8 cellular contexts compared by ENCODE assay signal in the genomic region with DNA sequence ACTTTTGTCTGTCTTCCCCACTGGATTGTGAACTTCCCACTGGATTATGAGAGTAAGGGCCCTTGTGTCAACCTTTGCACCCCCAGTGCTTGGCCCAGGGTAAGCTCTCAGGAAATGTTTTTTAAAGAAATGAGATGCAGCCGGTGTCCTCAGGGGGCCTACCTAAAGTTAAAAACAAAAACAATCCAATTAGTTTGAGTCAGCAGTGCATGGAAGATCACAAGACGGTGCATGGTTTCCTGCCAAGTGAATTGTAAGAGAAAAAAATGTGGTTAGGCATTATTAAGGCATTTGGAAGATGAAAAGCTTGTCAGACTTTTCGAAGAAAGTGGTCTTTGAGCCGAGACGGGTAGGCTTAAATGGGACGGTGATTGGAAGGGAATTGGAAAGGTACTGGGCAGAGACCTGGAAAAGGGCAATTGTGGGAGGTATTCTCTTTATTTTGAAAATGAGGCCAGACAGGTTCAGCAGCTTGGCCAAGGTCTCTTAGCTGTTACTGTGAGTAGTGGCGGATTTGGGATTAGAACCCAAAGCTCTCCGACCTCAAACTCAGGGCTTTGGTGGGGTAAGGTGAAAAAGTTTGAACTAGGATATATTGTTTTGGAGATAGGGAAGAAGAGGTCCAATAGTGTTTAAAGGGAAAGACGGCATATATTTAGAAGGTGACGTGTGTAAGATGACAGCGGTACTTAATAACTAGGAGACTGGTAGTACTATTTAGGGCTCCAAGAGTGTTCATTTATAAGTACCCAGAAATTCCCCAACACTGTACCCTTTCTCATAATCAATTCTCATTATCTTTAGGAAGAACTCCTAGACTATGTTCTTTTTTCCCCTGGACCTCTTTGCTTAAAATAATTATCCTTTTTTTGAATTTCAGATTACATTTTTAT. TPM values are rescaled to one million over a fixed set of nuclear protein-coding genes. Genes with fewer than 3 reads are reported as not detected.
DNase-seq lines count a peak whose midpoint lies in the region; ATAC-seq and TF ChIP-seq lines count a peak whose summit lies in the region.

No MANE protein-coding gene starts in this region.

- no peaks in the 10 kb centered on the region for H3K9me2 ChIP-seq in hepatocyte (replicated peaks; ENCODE audit: insufficient read depth)

- no peak overlapping the region for H4K91ac ChIP-seq in H9 (ENCODE audit: insufficient read length, low read depth, low read length)

- H2AK5ac ChIP-seq in H9 (ENCODE audit: insufficient read length, low read length), result no peak overlapping the region

- H3K4me2 ChIP-seq in H9 (ENCODE audit: insufficient read depth, insufficient read length, low read length), result peak overlapping the region; percentile 93
- peak overlapping the region; percentile 86 for H3K4me2 ChIP-seq in hepatocyte

- peak overlapping the region; percentile 94 to 95 for H3K4me3 Mint-ChIP-seq in H9

- H2BK12ac ChIP-seq in H9 (ENCODE audit: insufficient read length, low read depth, low read length), result no peak overlapping the region

- no peak overlapping the region for H4K8ac ChIP-seq in H9 (replicated peaks; ENCODE audit: insufficient read length, low read depth, low read length)

- peak overlapping the region; percentile 54 for H3K9ac ChIP-seq in H9 (ENCODE audit: extremely low read depth, insufficient read length, low read length)

- H3K4me3 ChIP-seq in ascending aorta (peak overlapping the region; percentile 67 to 76), hepatocyte (peak overlapping the region; percentile 58)

- no peak overlapping the region for H3K56ac ChIP-seq in H9 (ENCODE audit: insufficient read length, low read depth, low read length)

- WGBS in H9 (ENCODE audit: extremely low coverage, insufficient read length, low lambda C conversion rate), result 100% methylated on average over 2 of the region's 11 CpGs
- 49% methylated on average over 11 of the region's 11 CpGs for WGBS in hepatocyte (ENCODE audit: low lambda C conversion rate, missing lambda C conversion rate)

- no peak overlapping the region for H2BK20ac ChIP-seq in H9 (ENCODE audit: low read depth, low read length, poor library complexity, severe bottlenecking)

- no peak overlapping the region for H2BK15ac ChIP-seq in H9 (ENCODE audit: low read depth, low read length)

- H2AFZ ChIP-seq in H9 (ENCODE audit: low read length) (no peak overlapping the region), hepatocyte (peak overlapping the region; percentile 65)

- ATAC-seq in HG02884 (IDR thresholded peaks at IDR 0.05; ENCODE audit: unreplicated experiment), result no peak

- H3K4ac ChIP-seq in H9 (ENCODE audit: low read depth, low read length), result no peak overlapping the region

- no peaks in the 10 kb centered on the region for H3K27me3 ChIP-seq in H9 (ENCODE audit: insufficient read depth, low read length)
- H3K27me3 ChIP-seq in ascending aorta, result no peaks in the 10 kb centered on the region
- H3K27me3 ChIP-seq in hepatocyte, result no peaks in the 10 kb centered on the region

- peaks cover 24% of the 10 kb centered on the region in 2 experiments for H3K4me1 Mint-ChIP-seq in H9

- intact Hi-C loops in ascending aorta (cut with DNase I), result loop anchor here (2.0 to 10.0 kb wide), 5 partner anchors 48 to 828 kb away; a partner anchor contains a TSS

- no peaks in the 10 kb centered on the region for H3K4me1 ChIP-seq in H9 (ENCODE audit: insufficient read depth, low read length)
- peaks cover 0 to 12% of the 10 kb centered on the region in 2 donors for H3K4me1 ChIP-seq in ascending aorta
- peaks cover 20% of the 10 kb centered on the region for H3K4me1 ChIP-seq in hepatocyte (ENCODE audit: insufficient read depth)

- no peak overlapping the region for H2BK120ac ChIP-seq in H9 (ENCODE audit: low read depth, low read length, poor library complexity, severe bottlenecking)

- H3K36me3 ChIP-seq in ascending aorta, result no peaks in the 10 kb centered on the region
- H3K36me3 ChIP-seq in hepatocyte (replicated peaks; ENCODE audit: insufficient read depth, low read depth), result no peaks in the 10 kb centered on the region

- DNase-seq in GM04504 (ENCODE audit: low read depth), result peak; percentile 71
- DNase-seq in H9, result no peak
- DNase-seq in NCI-H69 (lab: John Stamatoyannopoulos, UW), result peak; percentile 45
- DNase-seq in ascending aorta (ENCODE audit: low spot score in 2 of 2), result peak in 1 of 2 donors; percentile 64
- peak; percentile 25 for DNase-seq in hepatocyte (ENCODE audit: low spot score)
- peak; percentile 98 for DNase-seq in renal cortical epithelial cell (ENCODE audit: low read depth)
- DNase-seq in cerebellar nuclear complex (lab: John Stamatoyannopoulos, UW), result no peak

- H4K20me1 ChIP-seq in H9 (ENCODE audit: control insufficient read depth, insufficient read depth, insufficient read length) (no peaks in the 10 kb centered on the region), hepatocyte (ENCODE audit: insufficient read depth, poor library complexity, severe bottlenecking) (no peaks in the 10 kb centered on the region)

- no peak overlapping the region for H3K18ac ChIP-seq in H9 (ENCODE audit: insufficient read length, low read depth, low read length)

- no peak overlapping the region for H4K5ac ChIP-seq in H9 (ENCODE audit: insufficient read length, low read depth, low read length)

- H3K27ac ChIP-seq in H9 (ENCODE audit: insufficient read length, low read depth, low read length) (peak overlapping the region; percentile 41), ascending aorta (peak overlapping the region; percentile 86 to 93), hepatocyte (peak overlapping the region; percentile 87)

- H3K79me2 ChIP-seq in H9 (ENCODE audit: insufficient read depth, low read length) (no peaks in the 10 kb centered on the region), hepatocyte (peaks cover 24% of the 10 kb centered on the region)

- no peak overlapping the region for H3K23ac ChIP-seq in H9 (ENCODE audit: insufficient read length, low read depth, low read length)

- TF ChIP-seq CTCF in H9 (conservative IDR thresholded peaks at IDR 0.05) (no peak), ascending aorta (IDR thresholded peaks at IDR 0.05) (no peak), hepatocyte (IDR thresholded peaks at IDR 0.05; ENCODE audit: poor library complexity) (no peak)

- no peaks in the 10 kb centered on the region for H3K9me3 ChIP-seq in H9 (ENCODE audit: control insufficient read depth, low read depth, low read length)
- H3K9me3 ChIP-seq in ascending aorta, result no peaks in the 10 kb centered on the region
- H3K9me3 ChIP-seq in hepatocyte (ENCODE audit: low read depth), result no peaks in the 10 kb centered on the region

- 0 out of 7 replicates have a peak, but pooled peaks cover 0 to 5% (median 2%) of the 10 kb centered on the region in 3 experiments for H3K36me3 Mint-ChIP-seq in H9 (ENCODE audit: insufficient read depth in 1 of 3, low read depth in 3 of 3)

- no peak overlapping the region for H3T11ph ChIP-seq in H9 (ENCODE audit: low read length)

- no peak overlapping the region for H2BK5ac ChIP-seq in H9 (ENCODE audit: insufficient read length, low read length)

- H3K23me2 ChIP-seq in H9 (ENCODE audit: insufficient read length, low read depth, low read length, poor library complexity, severe bottlenecking), result peaks cover 9% of the 10 kb centered on the region

- H3K27me3 Mint-ChIP-seq in H9 (ENCODE audit: low read depth), result no peaks in the 10 kb centered on the region

- peak overlapping the region; percentile 4; the same call in 1 of the 2 replicates for H3K14ac ChIP-seq in H9 (ENCODE audit: insufficient read depth, low read length)

- peak overlapping the region; percentile 96 to 98 (median 98) for H3K27ac Mint-ChIP-seq in H9

- no peaks in the 10 kb centered on the region; a peak in 2 of 5 replicates for H3K9me3 Mint-ChIP-seq in H9

- H3K79me1 ChIP-seq in H9 (ENCODE audit: insufficient read depth, low read depth, low read length, poor library complexity, severe bottlenecking), result no peaks in the 10 kb centered on the region

RNA-seq across cellular contexts. Expression of a gene that starts 1.2 kb away (rescaled TPM):
- total RNA-seq in H9 (2021) (21.1 and 25.1 TPM in 2 replicates), ascending aorta (27.5 TPM), hepatocyte (18.7 and 28.3 TPM in 2 replicates), renal cortical epithelial cell (26.4 and 27.5 TPM in 2 replicates)
- 31.9 and 38.0 TPM in 2 replicates for polyA plus RNA-seq in hepatocyte

Comparison
In these comparisons a context has a peak if more than half of its experiments do, and no peak if none do; other contexts are left out.
1. DNase-seq: peak in GM04504 (single experiment), NCI-H69 (single experiment), hepatocyte (single experiment) and renal cortical epithelial cell (single experiment); none in H9 (single experiment) and cerebellar nuclear complex (0 of 2).
2. Peak in every context shown above with its lines, with median percentiles within 50 percentile points of each other: H3K27ac ChIP-seq.